ENCODE assay signal across 9 cellular contexts in genomic region chr1:65812065-65812464, GRCh38. TPM values are rescaled to one million over a fixed set of nuclear protein-coding genes. Genes with fewer than 3 reads are reported as not detected.
A peak's percentile ranks its signal among the peaks of the same experiment; 100 is the strongest.
DNase-seq lines count a peak whose midpoint lies in the region; ATAC-seq, FAIRE-seq and TF ChIP-seq lines count a peak whose summit lies in the region.
"Had no signal": no experiment of that assay in that cellular context is flagged by ENCODE, and none has a peak within 500 bp of the region (broad histone marks: within the 10 kb centered on the region; RNA-seq: fewer than 3 reads in every experiment).

No MANE protein-coding gene starts in this region.

- H3K36me3 Mint-ChIP-seq in T-helper 1 cell treated with Interleukin-12 subunit alpha and Interleukin-12 subunit beta and Interleukin-4 antibody, amounts not matched to agents 30 μg/mL and 1 μg/mL, for 36 hours (ENCODE audit: low read depth) = peaks cover 24% of the 10 kb centered on the region
- H3K36me3 Mint-ChIP-seq in effector memory CD8-positive, alpha-beta T cell (ENCODE audit: insufficient read depth) = no peaks in the 10 kb centered on the region

- H3K9me3 ChIP-seq in osteoblast (ENCODE audit: low read depth, low read length) = no peaks in the 10 kb centered on the region

- H3K27ac Mint-ChIP-seq in T-helper 1 cell treated with Interleukin-12 subunit alpha and Interleukin-12 subunit beta and Interleukin-4 antibody, amounts not matched to agents 30 μg/mL and 1 μg/mL, for 36 hours = peak overlapping the region; percentile 92
- peak overlapping the region in 1 of 2 donors; percentile 73 for H3K27ac Mint-ChIP-seq in effector memory CD8-positive, alpha-beta T cell

- no peaks in the 10 kb centered on the region for H4K20me1 ChIP-seq in osteoblast (ENCODE audit: insufficient read depth, low read length)

- H3K4me3 Mint-ChIP-seq in T-helper 1 cell treated with Interleukin-12 subunit alpha and Interleukin-12 subunit beta and Interleukin-4 antibody, amounts not matched to agents 30 μg/mL and 1 μg/mL, for 36 hours = peak overlapping the region; percentile 12
- H3K4me3 Mint-ChIP-seq in effector memory CD8-positive, alpha-beta T cell = no peak overlapping the region

- H2AFZ ChIP-seq in osteoblast (ENCODE audit: low read length) = peak overlapping the region; percentile 40

- peaks cover 45% of the 10 kb centered on the region for H3K4me1 ChIP-seq in osteoblast (ENCODE audit: insufficient read depth, low read length)

- peak overlapping the region; percentile 62 for H3K4me3 ChIP-seq in osteoblast (ENCODE audit: insufficient read depth, low read length)

- H3K4me1 Mint-ChIP-seq in T-helper 1 cell treated with Interleukin-12 subunit alpha and Interleukin-12 subunit beta and Interleukin-4 antibody, amounts not matched to agents 30 μg/mL and 1 μg/mL, for 36 hours (ENCODE audit: low read depth) = peaks cover 30% of the 10 kb centered on the region
- H3K4me1 Mint-ChIP-seq in effector memory CD8-positive, alpha-beta T cell (ENCODE audit: low read depth in 2 of 2) = peaks cover 4% of the 10 kb centered on the region in 2 donors

- H3K36me3 ChIP-seq in osteoblast (ENCODE audit: insufficient read depth, low read length) = no peaks in the 10 kb centered on the region

- peaks cover 16% of the 10 kb centered on the region for H3K27me3 Mint-ChIP-seq in T-helper 1 cell treated with Interleukin-12 subunit alpha and Interleukin-12 subunit beta and Interleukin-4 antibody, amounts not matched to agents 30 μg/mL and 1 μg/mL, for 36 hours (ENCODE audit: low read depth)
- peaks cover 0 to 18% of the 10 kb centered on the region in 2 donors for H3K27me3 Mint-ChIP-seq in effector memory CD8-positive, alpha-beta T cell

- TF ChIP-seq CTCF in osteoblast (IDR thresholded peaks at IDR 0.05; ENCODE audit: extremely low read depth, low read depth, low read length) = no peak

- ATAC-seq in GM21423 (IDR thresholded peaks at IDR 0.05; ENCODE audit: unreplicated experiment) = peak; percentile 99
- peak; percentile 98 for ATAC-seq in HG03565 (IDR thresholded peaks at IDR 0.05; ENCODE audit: unreplicated experiment)
- ATAC-seq in effector memory CD8-positive, alpha-beta T cell (replicated peaks) = peak; percentile 58

- H3K79me2 ChIP-seq in osteoblast (ENCODE audit: insufficient read depth, low read length) = peaks cover 60% of the 10 kb centered on the region

- H3K27ac ChIP-seq in osteoblast (ENCODE audit: low read depth, low read length) = peak overlapping the region; percentile 83

- no peaks in the 10 kb centered on the region for H3K27me3 ChIP-seq in osteoblast (ENCODE audit: insufficient read depth, low read length)

- H3K9me3 Mint-ChIP-seq in T-helper 1 cell treated with Interleukin-12 subunit alpha and Interleukin-12 subunit beta and Interleukin-4 antibody, amounts not matched to agents 30 μg/mL and 1 μg/mL, for 36 hours = peaks cover 15% of the 10 kb centered on the region
- no peaks in the 10 kb centered on the region for H3K9me3 Mint-ChIP-seq in effector memory CD8-positive, alpha-beta T cell

- DNase-seq in GM04504 (ENCODE audit: low read depth) = peak; percentile 82
- no peak for DNase-seq in effector memory CD8-positive, alpha-beta T cell
- DNase-seq in osteoblast (ENCODE audit: insufficient read length, low spot score, missing footprints) = no peak
- DNase-seq in HTR-8/SVneo (ENCODE audit: insufficient read length, low spot score) = no peak
- DNase-seq in ureter (ENCODE audit: low spot score) = no peak

- no peak for FAIRE-seq in HTR-8/SVneo (lab: Jason Lieb, UNC)
- FAIRE-seq: TTC549 had no signal

- peak overlapping the region; percentile 90 for H3K4me2 ChIP-seq in osteoblast (ENCODE audit: insufficient read depth, low read length)

RNA-seq across cellular contexts. Expression of gene PDE4B, which starts 19.4 kb away (rescaled TPM):
- total RNA-seq in osteoblast (19.2 and 21.4 TPM in 2 replicates), ureter (9.5 TPM)
